Comparison of ENCODE assay signal across 1 cellular context in genomic region chr1:222784916-222785315, GRCh38.
A peak's percentile ranks its signal among the peaks of the same experiment; 100 is the strongest.
TF ChIP-seq lines count a peak whose summit lies in the region.

No MANE protein-coding gene starts in this region.

TF ChIP-seq in A549, 52 proteins besides CTCF, POLR2A, EP300 and RAD21 (continued from another document):
- TF ChIP-seq GATA3 (IDR thresholded peaks at IDR 0.05; ENCODE audit: borderline replicate concordance): peak; percentile 63
